ENCODE assay signal across 8 cellular contexts in genomic region chr19:44951179-44952159, GRCh38. TPM values are rescaled to one million over a fixed set of nuclear protein-coding genes. Genes with fewer than 3 reads are reported as not detected.
A peak's percentile ranks its signal among the peaks of the same experiment; 100 is the strongest.
DNase-seq lines count a peak whose midpoint lies in the region; ATAC-seq and FAIRE-seq lines count a peak whose summit lies in the region.

No MANE protein-coding gene starts in this region.

- ATAC-seq in HG03520 (IDR thresholded peaks at IDR 0.05; ENCODE audit: unreplicated experiment) = no peak

- peak; percentile 25 for DNase-seq in DMS79 (lab: John Stamatoyannopoulos, UW)
- peak; percentile 74 for DNase-seq in LHCN-M2 (ENCODE audit: low read depth)
- DNase-seq in RPMI8226 = peak; percentile 74
- DNase-seq in activated gamma-delta T cell treated with anti-CD3 and anti-CD28 coated beads, Interleukin-2, amount 50 U/mL, for 16 hours (ENCODE audit: low read depth) = peak; percentile 43
- DNase-seq in frontal cortex (ENCODE audit: low spot score in 2 of 2) = peak; percentile 54 to 72
- DNase-seq in posterior cingulate gyrus = peak; percentile 39 to 90 (median 56)
- no peak for DNase-seq in GF-D8 (lab: John Stamatoyannopoulos, UW)

- no peak for FAIRE-seq in frontal cortex (lab: Jason Lieb, UNC)

- intact Hi-C loops in posterior cingulate gyrus (cut with DNase I) = loop anchor here (2.0 kb wide), 1 partner anchor 49 kb away; no protein-coding TSS in a partner anchor

RNA-seq across cellular contexts. Expression of gene CLPTM1, which starts 3.7 kb away (rescaled TPM):
- 48.3 and 58.2 TPM in 2 replicates for total RNA-seq in LHCN-M2 (2014; rRNA removed)
- polyA plus RNA-seq in LHCN-M2 (2012) = 79.8 TPM
- total RNA-seq in frontal cortex = 35.1 TPM

RNA-seq across cellular contexts. Expression of gene APOC2, which starts 5.6 kb away (rescaled TPM):
- total RNA-seq in LHCN-M2 (2014; rRNA removed) = not detected in 2 replicates
- not detected for polyA plus RNA-seq in LHCN-M2 (2012)
- total RNA-seq in frontal cortex = 0.41 TPM

RNA-seq across cellular contexts. Expression of gene APOC4, which starts 9.4 kb away (rescaled TPM):
- total RNA-seq in LHCN-M2 (2014; rRNA removed) (not detected in 2 replicates), frontal cortex (not detected)
- polyA plus RNA-seq in LHCN-M2 (2012) = not detected

RNA-seq across cellular contexts. Expression of gene APOC1, which starts 37.1 kb away (rescaled TPM):
- total RNA-seq in LHCN-M2 (2014; rRNA removed) = 2.5 and 5.1 TPM in 2 replicates
- 2.1 TPM for polyA plus RNA-seq in LHCN-M2 (2012)
- total RNA-seq in frontal cortex = 2.9 TPM

RNA-seq across cellular contexts. Expression of gene APOE, which starts 45.9 kb away (rescaled TPM):
- total RNA-seq in LHCN-M2 (2014; rRNA removed) (25.3 and 84.6 TPM in 2 replicates), frontal cortex (77.0 TPM)
- 7.1 TPM for polyA plus RNA-seq in LHCN-M2 (2012)
